1 cellular context compared by ENCODE assay signal in the genomic region with DNA sequence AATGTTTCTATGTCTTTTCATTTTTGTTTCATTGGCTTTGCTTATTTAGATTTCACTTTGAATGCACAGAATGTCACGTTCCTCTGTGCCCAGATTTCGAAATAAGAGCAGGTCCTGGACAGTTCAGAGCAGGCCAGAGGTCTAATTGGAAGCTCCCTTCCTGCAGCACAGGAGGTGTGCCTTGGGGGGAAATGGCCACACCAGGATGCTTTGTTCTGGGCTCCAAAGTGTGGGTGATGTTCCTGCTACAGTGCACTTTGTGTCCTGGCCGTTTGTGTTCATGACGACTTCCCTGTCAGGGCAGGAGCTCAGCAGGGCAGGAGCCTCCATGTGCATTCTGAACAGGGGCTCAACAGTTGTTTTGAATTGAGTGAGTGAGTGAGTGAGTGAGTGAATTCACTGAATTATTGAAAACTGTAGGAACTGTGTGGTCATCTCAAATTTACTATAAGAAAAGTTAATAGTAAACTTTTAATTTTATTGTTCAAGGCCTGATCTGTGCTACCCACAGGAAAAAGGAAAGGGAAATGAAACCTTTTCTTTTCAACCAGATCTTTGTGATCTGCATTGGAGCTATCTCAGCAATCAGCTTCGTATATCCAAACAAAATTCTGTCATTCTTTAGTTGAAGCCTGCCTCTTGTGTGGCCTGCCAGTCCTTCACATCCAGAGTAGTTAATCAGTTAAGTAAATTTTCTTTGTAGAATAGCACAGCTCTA.
TF ChIP-seq lines count a peak whose summit lies in the region.

No MANE protein-coding gene starts in this region.

TF ChIP-seq in HepG2, 621 proteins besides CTCF, POLR2A, EP300 and RAD21 (continued from another document):
- TF ChIP-seq, protein P1, sequence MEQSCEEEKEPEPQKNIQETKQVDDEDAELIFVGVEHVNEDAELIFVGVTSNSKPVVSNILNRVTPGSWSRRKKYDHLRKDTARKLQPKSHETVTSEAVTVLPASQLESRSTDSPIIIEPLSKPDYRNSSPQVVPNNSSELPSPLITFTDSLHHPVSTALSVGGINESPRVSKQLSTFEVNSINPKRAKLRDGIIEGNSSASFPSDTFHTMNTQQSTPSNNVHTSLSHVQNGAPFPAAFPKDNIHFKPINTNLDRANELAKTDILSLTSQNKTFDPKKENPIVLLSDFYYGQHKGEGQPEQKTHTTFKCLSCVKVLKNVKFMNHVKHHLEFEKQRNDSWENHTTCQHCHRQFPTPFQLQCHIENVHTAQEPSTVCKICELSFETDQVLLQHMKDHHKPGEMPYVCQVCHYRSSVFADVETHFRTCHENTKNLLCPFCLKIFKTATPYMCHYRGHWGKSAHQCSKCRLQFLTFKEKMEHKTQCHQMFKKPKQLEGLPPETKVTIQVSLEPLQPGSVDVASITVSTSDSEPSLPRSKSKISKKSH (CRISPR knock-in tag; IDR thresholded peaks at IDR 0.05; ENCODE audit: borderline replicate concordance) = no peak
- TF ChIP-seq ZNF205 (CRISPR knock-in tag; IDR thresholded peaks at IDR 0.05) (no peak), SNAI1 (CRISPR knock-in tag; IDR thresholded peaks at IDR 0.05; ENCODE audit: borderline replicate concordance) (no peak), ZNF354B (CRISPR knock-in tag; IDR thresholded peaks at IDR 0.05) (no peak)
